ENCODE assay signal across 26 cellular contexts in the genomic region with DNA sequence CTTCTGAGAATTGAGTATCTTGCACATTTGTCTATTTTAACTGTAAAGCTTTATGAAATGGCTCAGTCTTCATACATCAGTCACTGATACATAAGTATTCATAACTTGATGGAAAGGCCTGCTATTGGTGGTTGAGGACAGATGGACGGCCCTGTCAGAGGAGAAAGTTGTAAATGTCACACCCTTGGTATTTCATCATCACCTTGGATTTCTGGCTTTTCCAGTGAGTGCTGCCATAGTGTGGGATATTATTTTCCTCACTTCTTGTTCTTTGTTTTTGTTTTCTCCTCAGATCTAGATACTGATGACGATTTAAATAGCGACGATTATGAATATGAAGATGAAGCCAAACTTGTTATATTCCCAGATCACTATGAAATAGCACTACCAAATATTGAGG.
"Had no signal": no experiment of that assay in that cellular context is flagged by ENCODE, and none has a peak within 500 bp of the region (broad histone marks: within the 10 kb centered on the region; RNA-seq: fewer than 3 reads in every experiment).

No MANE protein-coding gene starts in this region.

- H3K4me1 Mint-ChIP-seq: activated naive CD4-positive, alpha-beta T cell treated with anti-CD3 and anti-CD28 coated beads, Interleukin-2, amount 10 ng/mL, durations not matched to agents 7 days and 5 days had no signal

- H3K27me3 Mint-ChIP-seq: activated CD8-positive, alpha-beta T cell treated with anti-CD3 and anti-CD28 coated beads for 36 hours; activated naive CD4-positive, alpha-beta T cell treated with anti-CD3 and anti-CD28 coated beads, Interleukin-2, amount 10 ng/mL, durations not matched to agents 7 days and 5 days; activated naive CD8-positive, alpha-beta T cell treated with anti-CD3 and anti-CD28 coated beads for 36 hours; T-cell had no signal

- ATAC-seq: activated CD8-positive, alpha-beta T cell treated with anti-CD3 and anti-CD28 coated beads for 36 hours; activated T-cell treated with anti-CD3 and anti-CD28 coated beads, Interleukin-2, amount 50 U/mL, for 72 hours; Panc1; Right ventricle myocardium inferior; T-cell had no signal

- H3K27ac Mint-ChIP-seq: activated CD8-positive, alpha-beta T cell treated with anti-CD3 and anti-CD28 coated beads for 36 hours; activated naive CD4-positive, alpha-beta T cell treated with anti-CD3 and anti-CD28 coated beads, Interleukin-2, amount 10 ng/mL, durations not matched to agents 7 days and 5 days; activated naive CD8-positive, alpha-beta T cell treated with anti-CD3 and anti-CD28 coated beads for 36 hours; activated T-cell treated with anti-CD3 and anti-CD28 coated beads, Interleukin-2, amount 50 U/mL, for 72 hours; activated T-helper 2 cell treated with anti-CD3 and anti-CD28 coated beads, Interferon-gamma antibody, Interleukin-2, Interleukin-4, amounts not matched to agents 10 μg/mL and 5 μg/mL and 100 μg/mL, durations not matched to agents 14 hours and 24 hours and 36 hours; T-cell had no signal

- DNase-seq: activated CD4-positive, CD25-positive, alpha-beta regulatory T cell; activated CD8-positive, alpha-beta memory T cell treated with anti-CD3 and anti-CD28 coated beads, Interleukin-2, amount 50 U/mL, for 4 hours; activated CD8-positive, alpha-beta T cell treated with anti-CD3 and anti-CD28 coated beads for 36 hours; activated gamma-delta T cell treated with Interleukin-2 at 50 U/mL for 16 hours; activated naive CD4-positive, alpha-beta T cell treated with anti-CD3 and anti-CD28 coated beads, Interleukin-2, amount 10 ng/mL, durations not matched to agents 7 days and 5 days; activated naive CD8-positive, alpha-beta T cell treated with anti-CD3 and anti-CD28 coated beads for 36 hours; activated T-cell treated with anti-CD3 and anti-CD28 coated beads, Interleukin-2, amount 50 U/mL, for 72 hours; cerebellar nuclear complex; NCI-H1092 treated with DMSO at 0.1 percent for 48 hours; NCI-H1417 treated with DMSO at 0.1 percent for 48 hours; NCI-H1694; NCI-H2029; NCI-H2107; NCI-H2171 treated with DMSO at 0.1 percent for 48 hours; NCI-H226; NCI-H526; NCI-H82; NK-92 treated with Interleukin-12 subunit alpha and Interleukin-12 subunit beta, amount 100 ng/mL, for 24 hours; RPMI8226; T-cell; T-helper 2 cell; T1000 had no signal

- H3K4me3 ChIP-seq: SK-N-MC had no signal

- H3K4me3 Mint-ChIP-seq: activated CD8-positive, alpha-beta T cell treated with anti-CD3 and anti-CD28 coated beads for 36 hours; activated naive CD4-positive, alpha-beta T cell treated with anti-CD3 and anti-CD28 coated beads, Interleukin-2, amount 10 ng/mL, durations not matched to agents 7 days and 5 days; activated naive CD8-positive, alpha-beta T cell treated with anti-CD3 and anti-CD28 coated beads for 36 hours; activated T-cell treated with anti-CD3 and anti-CD28 coated beads, Interleukin-2, amount 50 U/mL, for 72 hours; T-cell had no signal

- H3K27ac ChIP-seq: SK-N-MC had no signal

- H3K9me3 Mint-ChIP-seq: activated CD8-positive, alpha-beta T cell treated with anti-CD3 and anti-CD28 coated beads for 36 hours; activated naive CD4-positive, alpha-beta T cell treated with anti-CD3 and anti-CD28 coated beads, Interleukin-2, amount 10 ng/mL, durations not matched to agents 7 days and 5 days; activated naive CD8-positive, alpha-beta T cell treated with anti-CD3 and anti-CD28 coated beads for 36 hours; activated T-cell treated with anti-CD3 and anti-CD28 coated beads, Interleukin-2, amount 50 U/mL, for 72 hours; activated T-helper 2 cell treated with anti-CD3 and anti-CD28 coated beads, Interferon-gamma antibody, Interleukin-2, Interleukin-4, amounts not matched to agents 10 μg/mL and 5 μg/mL and 100 μg/mL, durations not matched to agents 14 hours and 24 hours and 36 hours; T-cell had no signal
